ENCODE assay signal across 1 cellular context in the genomic region with DNA sequence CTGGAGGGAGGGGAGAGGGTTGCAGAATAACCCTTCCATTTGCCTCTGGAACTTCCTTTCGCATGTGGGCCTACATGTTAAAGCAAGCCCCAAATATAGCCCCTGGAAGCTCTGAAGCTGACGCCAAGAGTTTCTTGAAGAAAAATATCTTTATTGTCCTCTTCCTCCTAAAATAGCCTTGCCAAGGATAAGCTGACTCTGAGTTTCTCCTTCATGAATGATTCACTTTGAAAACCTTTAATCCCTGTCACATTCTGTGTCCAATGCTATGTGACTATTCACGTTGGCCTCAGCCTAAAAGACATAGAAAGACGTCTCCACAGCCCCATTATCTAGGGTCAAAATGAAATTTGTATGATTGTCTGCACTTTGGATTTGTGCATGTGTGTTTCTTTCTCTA.
TF ChIP-seq lines count a peak whose summit lies in the region.

No MANE protein-coding gene starts in this region.

TF ChIP-seq in HepG2, 621 proteins besides CTCF, POLR2A, EP300 and RAD21:
- no peak for TF ChIP-seq ZNF331 (CRISPR knock-in tag; IDR thresholded peaks at IDR 0.05)
- TF ChIP-seq, protein P1, sequence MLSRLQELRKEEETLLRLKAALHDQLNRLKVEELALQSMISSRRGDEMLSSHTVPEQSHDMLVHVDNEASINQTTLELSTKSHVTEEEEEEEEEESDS (CRISPR knock-in tag; IDR thresholded peaks at IDR 0.05; ENCODE audit: borderline replicate concordance) = no peak
- TF ChIP-seq JUN (CRISPR knock-in tag; IDR thresholded peaks at IDR 0.05) = no peak
- TF ChIP-seq ZNF205 (CRISPR knock-in tag; IDR thresholded peaks at IDR 0.05) = no peak
- no peak for TF ChIP-seq HDAC2 (CRISPR knock-in tag; IDR thresholded peaks at IDR 0.05)
- TF ChIP-seq POLR2AphosphoS5 (IDR thresholded peaks at IDR 0.05; ENCODE audit: low read depth, low read length) = no peak
- no peak for TF ChIP-seq ZFP82 (CRISPR knock-in tag; IDR thresholded peaks at IDR 0.05; ENCODE audit: borderline replicate concordance)
- TF ChIP-seq XBP1 (CRISPR knock-in tag; IDR thresholded peaks at IDR 0.05) = no peak
- TF ChIP-seq MEF2D (CRISPR knock-in tag; IDR thresholded peaks at IDR 0.05) = no peak
- no peak for TF ChIP-seq RAD51 (IDR thresholded peaks at IDR 0.05; ENCODE audit: borderline replicate concordance)
- TF ChIP-seq IRX3 (CRISPR knock-in tag; IDR thresholded peaks at IDR 0.05; ENCODE audit: borderline replicate concordance, low read depth) = no peak
- TF ChIP-seq ZNF883 (CRISPR knock-in tag; IDR thresholded peaks at IDR 0.05; ENCODE audit: not compliant biosample characterization) = no peak
- no peak for TF ChIP-seq ZNF772 (CRISPR knock-in tag; IDR thresholded peaks at IDR 0.05)
- no peak for TF ChIP-seq MBD4 (IDR thresholded peaks at IDR 0.05; ENCODE audit: borderline replicate concordance, low read length)
- no peak for TF ChIP-seq E2F5 (CRISPR knock-in tag; conservative IDR thresholded peaks at IDR 0.05)
- no peak for TF ChIP-seq JARID2 (CRISPR knock-in tag; IDR thresholded peaks at IDR 0.05; ENCODE audit: insufficient replicate concordance)
- no peak for TF ChIP-seq ZZZ3 (CRISPR knock-in tag; IDR thresholded peaks at IDR 0.05; ENCODE audit: borderline replicate concordance)
- TF ChIP-seq ZFP36L1 (CRISPR knock-in tag; IDR thresholded peaks at IDR 0.05) = no peak
- TF ChIP-seq DBP (CRISPR knock-in tag; IDR thresholded peaks at IDR 0.05; ENCODE audit: not compliant biosample characterization) = no peak
TF ChIP-seq in HepG2: peak in this region for 0.
